ENCODE assay signal across 22 cellular contexts in the genomic region with DNA sequence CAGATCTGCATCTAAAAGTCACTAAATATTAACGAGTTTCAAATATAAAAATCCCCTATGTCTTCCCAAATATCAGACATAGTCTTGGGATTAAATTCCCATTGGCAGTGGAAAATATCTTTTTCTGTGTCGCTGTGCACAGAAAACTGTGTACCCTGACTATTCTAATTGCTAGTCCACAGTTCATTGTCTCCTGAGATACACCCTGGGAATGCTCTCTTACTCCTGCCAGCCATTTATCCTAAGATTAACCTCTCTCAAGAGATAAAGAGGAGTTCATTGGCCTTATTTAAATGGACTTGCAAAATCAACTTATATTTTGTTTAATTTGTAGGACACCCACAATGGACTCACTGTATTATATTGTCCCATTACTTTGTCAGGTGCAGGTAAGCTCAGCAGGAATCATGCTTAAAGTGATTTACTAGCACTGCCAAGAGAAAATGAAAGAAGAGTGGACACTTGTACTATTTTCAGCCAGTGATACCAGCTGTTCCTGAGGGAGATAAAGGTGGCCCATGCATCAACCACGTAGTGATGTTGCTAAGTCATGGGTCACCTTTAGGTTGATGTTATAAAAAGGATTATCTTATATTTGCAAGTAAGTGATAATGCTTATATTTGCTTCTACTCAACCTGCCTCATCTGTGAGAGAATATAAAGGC.
A peak's percentile ranks its signal among the peaks of the same experiment; 100 is the strongest.
DNase-seq lines count a peak whose midpoint lies in the region; ATAC-seq and TF ChIP-seq lines count a peak whose summit lies in the region.
"Had no signal": no experiment of that assay in that cellular context is flagged by ENCODE, and none has a peak within 500 bp of the region (broad histone marks: within the 10 kb centered on the region; RNA-seq: fewer than 3 reads in every experiment).

No MANE protein-coding gene starts in this region.

- H3K36me3 Mint-ChIP-seq in nephron (ENCODE audit: low read depth) (no peaks in the 10 kb centered on the region), Calu3 (ENCODE audit: insufficient read depth, unreplicated experiment) (no peaks in the 10 kb centered on the region)
- H3K36me3 Mint-ChIP-seq: CD14-positive monocyte; CD8-positive, alpha-beta memory T cell; IgD-negative memory B cell; T-cell had no signal

- H3K27ac Mint-ChIP-seq in nephron (peak overlapping the region; percentile 91 to 98 (median 97)), Calu3 (ENCODE audit: unreplicated experiment) (no peak overlapping the region)
- H3K27ac Mint-ChIP-seq: CD14-positive monocyte; CD8-positive, alpha-beta memory T cell; IgD-negative memory B cell; T-cell had no signal

- no peak for TF ChIP-seq CTCF in nephron (IDR thresholded peaks at IDR 0.05; ENCODE audit: unreplicated experiment in 3 of 3)
- TF ChIP-seq CTCF in Calu3 (IDR thresholded peaks at IDR 0.05; ENCODE audit: unreplicated experiment) = no peak

- no peak for ATAC-seq in GM18498 (IDR thresholded peaks at IDR 0.05; ENCODE audit: unreplicated experiment)
- ATAC-seq: T-cell had no signal

- CTCF ChIA-PET in Calu3 (lab: Charles Lee) = no interaction called here

- intact Hi-C loops in Calu3 (cut with micrococcal nuclease; ENCODE audit: unreplicated experiment) = no loop called here

- no TSS peak for BruUV-seq in Calu3 (replicated peaks; lab: Mats Ljungman, UMichigan)

- H3K4me1 Mint-ChIP-seq in nephron (peaks cover 4% of the 10 kb centered on the region), Calu3 (ENCODE audit: low read depth, unreplicated experiment) (no peaks in the 10 kb centered on the region)
- H3K4me1 Mint-ChIP-seq: CD14-positive monocyte; CD8-positive, alpha-beta memory T cell; IgD-negative memory B cell; T-cell had no signal

- DNase-seq in DMS153 (lab: John Stamatoyannopoulos, UW) = peak; percentile 16
- DNase-seq in DMS153 treated with DMSO at 0.1 percent for 48 hours (lab: John Stamatoyannopoulos, UW; ENCODE audit: unreplicated experiment) = no peak
- DNase-seq in NCI-H510A treated with DMSO at 0.1 percent for 48 hours (lab: John Stamatoyannopoulos, UW) = peak; percentile 48
- DNase-seq in NCI-H510A (lab: John Stamatoyannopoulos, UW) = no peak
- DNase-seq in NCI-H748 treated with DMSO at 0.1 percent for 48 hours (lab: John Stamatoyannopoulos, UW) = peak; percentile 62
- no peak for DNase-seq in Calu3
- DNase-seq: ACHN; BE2C; CD8-positive, alpha-beta memory T cell; DMS79 treated with DMSO at 0.1 percent for 48 hours; GF-D8; MM.1S; NCI-H1436 treated with DMSO at 0.1 percent for 48 hours; NCI-H2171 treated with DMSO at 0.1 percent for 48 hours; NCI-H82; RPMI8226; SHP77; T-cell had no signal

- H3K9me3 Mint-ChIP-seq in nephron = no peaks in the 10 kb centered on the region
- peaks cover 9% of the 10 kb centered on the region for H3K9me3 Mint-ChIP-seq in Calu3 (ENCODE audit: low read depth, unreplicated experiment)

- H3K27me3 Mint-ChIP-seq in nephron (ENCODE audit: low read depth) = no peaks in the 10 kb centered on the region
- H3K27me3 Mint-ChIP-seq in Calu3 (ENCODE audit: unreplicated experiment) = no peaks in the 10 kb centered on the region
- H3K27me3 Mint-ChIP-seq: CD8-positive, alpha-beta memory T cell; IgD-negative memory B cell; T-cell had no signal

- H3K4me3 Mint-ChIP-seq in nephron (no peak overlapping the region), Calu3 (ENCODE audit: low read depth, unreplicated experiment) (no peak overlapping the region)
- H3K4me3 Mint-ChIP-seq: CD14-positive monocyte; CD8-positive, alpha-beta memory T cell; IgD-negative memory B cell; T-cell had no signal

Comparison
In these comparisons a context has a peak if more than half of its experiments do, and no peak if none do; other contexts are left out.
1. DNase-seq: peak in DMS153 (single experiment), NCI-H510A treated with DMSO at 0.1 percent for 48 hours (single experiment) and NCI-H748 treated with DMSO at 0.1 percent for 48 hours (single experiment); none in DMS153 treated with DMSO at 0.1 percent for 48 hours (single experiment), NCI-H510A (single experiment) and Calu3 (single experiment).